Comparison of ENCODE assay signal across 8 cellular contexts in the genomic region with DNA sequence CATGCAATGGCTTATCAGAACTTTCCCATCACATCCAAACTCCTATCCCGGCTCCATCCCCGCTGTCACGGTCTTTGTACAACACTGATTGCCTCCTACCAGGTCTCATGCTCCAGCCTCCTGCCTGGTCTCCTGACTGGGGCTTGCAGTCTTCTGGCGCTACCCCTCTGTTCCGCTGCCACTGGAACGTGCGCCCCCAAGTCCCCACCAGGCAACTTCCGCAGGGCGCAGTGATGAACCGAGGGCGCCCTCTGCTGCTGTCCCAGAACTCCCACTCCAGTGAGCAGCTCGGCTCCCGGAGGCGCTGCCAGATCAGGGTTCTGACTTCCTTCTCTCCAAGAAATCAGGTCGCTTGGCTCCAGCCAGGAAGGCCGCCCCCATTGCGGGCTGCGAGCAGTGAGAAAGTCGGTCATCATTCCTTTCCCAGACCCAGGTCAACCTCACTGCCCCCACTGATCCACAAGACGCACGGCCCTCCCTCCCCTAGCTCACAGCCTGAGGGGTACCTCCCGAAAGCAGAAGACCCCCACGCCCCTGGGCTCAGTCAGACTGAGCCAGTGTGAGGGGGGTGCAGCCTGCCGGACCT.
DNase-seq lines count a peak whose midpoint lies in the region; ATAC-seq and TF ChIP-seq lines count a peak whose summit lies in the region.

No MANE protein-coding gene starts in this region.

- peaks cover 16% of the 10 kb centered on the region for H3K27me3 ChIP-seq in HUES6 (ENCODE audit: control insufficient read depth, insufficient read depth, low read length)

- peak overlapping the region; percentile 55 for H3K4me3 ChIP-seq in HUES6 (ENCODE audit: low read depth, low read length)
- H3K4me3 ChIP-seq in coronary artery: peak overlapping the region; percentile 25

- ATAC-seq in stimulated activated effector memory CD8-positive, alpha-beta T cell treated with anti-CD3 and anti-CD28 coated beads, Interleukin-12 subunit alpha, Interleukin-12 subunit beta, amount 100 ng/mL, for 72 hours: peak; percentile 80

- H3K9me3 ChIP-seq in HUES6 (ENCODE audit: control insufficient read depth, insufficient read depth, low read depth, low read length): no peaks in the 10 kb centered on the region

- no peak overlapping the region for H3K27ac ChIP-seq in HUES6 (ENCODE audit: low read depth, low read length)
- H3K27ac ChIP-seq in coronary artery: no peak overlapping the region

- peak overlapping the region; percentile 30 for H3K9ac ChIP-seq in HUES6 (ENCODE audit: low read length)

- H3K36me3 Mint-ChIP-seq in stimulated activated effector memory CD8-positive, alpha-beta T cell treated with anti-CD3 and anti-CD28 coated beads, Interleukin-12 subunit alpha, Interleukin-12 subunit beta, amount 100 ng/mL, for 72 hours: no peaks in the 10 kb centered on the region

- no peak overlapping the region for H3K4me3 Mint-ChIP-seq in stimulated activated effector memory CD8-positive, alpha-beta T cell treated with anti-CD3 and anti-CD28 coated beads, Interleukin-12 subunit alpha, Interleukin-12 subunit beta, amount 100 ng/mL, for 72 hours

- no peaks in the 10 kb centered on the region for H3K36me3 ChIP-seq in HUES6 (ENCODE audit: control insufficient read depth, insufficient read depth, low read length)

- no peak overlapping the region for H3K27ac Mint-ChIP-seq in stimulated activated effector memory CD8-positive, alpha-beta T cell treated with anti-CD3 and anti-CD28 coated beads, Interleukin-12 subunit alpha, Interleukin-12 subunit beta, amount 100 ng/mL, for 72 hours

- DNase-seq in COR-L47 (lab: John Stamatoyannopoulos, UW): peak; percentile 6
- DNase-seq in SKM-1 treated with dmso at 0.1 percent for 144 hours (lab: John Stamatoyannopoulos, UW; ENCODE audit: unreplicated experiment): peak; percentile 44
- no peak for DNase-seq in coronary artery (ENCODE audit: low spot score)
- DNase-seq in left kidney (ENCODE audit: low read depth, low spot score): peak; percentile 81
- peak; percentile 42 to 65 for DNase-seq in stimulated activated effector memory CD8-positive, alpha-beta T cell treated with anti-CD3 and anti-CD28 coated beads, Interleukin-12 subunit alpha, Interleukin-12 subunit beta, amount 100 ng/mL, for 72 hours (ENCODE audit: low spot score in 2 of 2)
- no peak for DNase-seq in NCI-H187 treated with DMSO at 0.1 percent for 48 hours (lab: John Stamatoyannopoulos, UW)
- DNase-seq in cortex of kidney (lab: John Stamatoyannopoulos, UW): no peak

- H3K4me1 ChIP-seq in HUES6 (ENCODE audit: control insufficient read depth, insufficient read depth, low read length): no peaks in the 10 kb centered on the region

- peaks cover 10% of the 10 kb centered on the region for H3K4me1 Mint-ChIP-seq in stimulated activated effector memory CD8-positive, alpha-beta T cell treated with anti-CD3 and anti-CD28 coated beads, Interleukin-12 subunit alpha, Interleukin-12 subunit beta, amount 100 ng/mL, for 72 hours

- no peaks in the 10 kb centered on the region for H3K9me3 Mint-ChIP-seq in stimulated activated effector memory CD8-positive, alpha-beta T cell treated with anti-CD3 and anti-CD28 coated beads, Interleukin-12 subunit alpha, Interleukin-12 subunit beta, amount 100 ng/mL, for 72 hours

- peak; percentile 54 for TF ChIP-seq CTCF in coronary artery (IDR thresholded peaks at IDR 0.05)

Comparison
In these comparisons a context has a peak if more than half of its experiments do, and no peak if none do; other contexts are left out.
1. DNase-seq: peak in COR-L47 (single experiment), SKM-1 treated with dmso at 0.1 percent for 144 hours (single experiment), left kidney (single experiment) and stimulated activated effector memory CD8-positive, alpha-beta T cell treated with anti-CD3 and anti-CD28 coated beads, Interleukin-12 subunit alpha, Interleukin-12 subunit beta, amount 100 ng/mL, for 72 hours (2 of 2); none in coronary artery (single experiment), NCI-H187 treated with DMSO at 0.1 percent for 48 hours (single experiment) and cortex of kidney (single experiment).